In genomic region chr18:10076502-10077030, GRCh38 we compare ENCODE assay signal across 25 cellular contexts.
DNase-seq lines count a peak whose midpoint lies in the region; ATAC-seq, FAIRE-seq and TF ChIP-seq lines count a peak whose summit lies in the region.
"Had no signal": no experiment of that assay in that cellular context is flagged by ENCODE, and none has a peak within 500 bp of the region (broad histone marks: within the 10 kb centered on the region; RNA-seq: fewer than 3 reads in every experiment).

No MANE protein-coding gene starts in this region.

- 73 to 90% (median 78%) methylated on average over 5 of the region's 5 CpGs for WGBS in small intestine, 3 donors

- TF ChIP-seq CTCF in astrocyte of the cerebellum (IDR thresholded peaks at IDR 0.05; ENCODE audit: low read depth, low read length, missing control alignments), result peak; percentile 6

- in situ Hi-C loops in astrocyte of the cerebellum (cut with HindIII; ENCODE audit: low sequenced_read_pairs), result no loop called here

- FAIRE-seq in small intestine (lab: Jason Lieb, UNC), result no peak
- FAIRE-seq: endometrium, G401.6 had no signal

- H3K27ac ChIP-seq in small intestine (ENCODE audit: low read depth in 1 of 2, low read length in 1 of 2), result no peak overlapping the region
- H3K27ac ChIP-seq: cardiac muscle cell, upper lobe of right lung, WERI-Rb-1 had no signal

- H3K9me3 ChIP-seq in small intestine (ENCODE audit: control insufficient read depth, low read depth), result no peaks in the 10 kb centered on the region
- H3K9me3 ChIP-seq: MG63, upper lobe of right lung had no signal

- no peak overlapping the region for H3K4me3 ChIP-seq in astrocyte of the cerebellum (ENCODE audit: low read depth, low read length)
- no peak overlapping the region for H3K4me3 ChIP-seq in small intestine (ENCODE audit: low read depth in 1 of 2, low read length in 2 of 2)
- H3K4me3 ChIP-seq: cardiac muscle cell, MG63, upper lobe of right lung had no signal

- H3K4me1 ChIP-seq in small intestine (ENCODE audit: control insufficient read depth in 2 of 2, insufficient read depth in 1 of 2, low read depth in 1 of 2, low read length in 1 of 2), result no peaks in the 10 kb centered on the region
- H3K4me1 ChIP-seq: upper lobe of right lung had no signal

- H3K36me3 ChIP-seq in small intestine (ENCODE audit: control insufficient read depth in 2 of 2, insufficient read depth in 2 of 2, low read length in 2 of 2), result no peaks in the 10 kb centered on the region
- H3K36me3 ChIP-seq: cardiac muscle cell, MG63, upper lobe of right lung, WERI-Rb-1 had no signal

- ATAC-seq in left colon, result peak; percentile 45
- ATAC-seq: SK-N-SH treated with all-trans-retinoic acid at 6 μM for 48 hours, upper lobe of right lung had no signal

- no peaks in the 10 kb centered on the region for H3K27me3 ChIP-seq in small intestine (ENCODE audit: control insufficient read depth in 2 of 2, insufficient read depth in 2 of 2, low read length in 2 of 2)
- H3K27me3 ChIP-seq: cardiac muscle cell, MG63, upper lobe of right lung had no signal

- intact Hi-C loops in left colon (cut with DNase I, micrococcal nuclease), result no loop called here

- DNase-seq in M059J (ENCODE audit: low read depth), result peak; percentile 24
- DNase-seq in astrocyte of the cerebellum (ENCODE audit: low read depth), result no peak
- no peak for DNase-seq in left colon
- DNase-seq in small intestine, result peak; percentile 5
- no peak for DNase-seq in cerebellar nuclear complex (lab: John Stamatoyannopoulos, UW)
- no peak for DNase-seq in NCI-H1092 (lab: John Stamatoyannopoulos, UW)
- no peak for DNase-seq in midbrain (lab: John Stamatoyannopoulos, UW)
- DNase-seq in stimulated activated CD4-positive, alpha-beta T cell treated with anti-CD3 and anti-CD28 coated beads, Interleukin-4, amount 100 ng/mL, for 24 hours, result no peak
- DNase-seq: activated CD4-positive, alpha-beta T cell treated with anti-CD3 and anti-CD28 coated beads, Interleukin-2, amount 10 ng/mL, durations not matched to agents 24 days and 14 days; activated naive CD4-positive, alpha-beta T cell treated with Interleukin-2 at 50 U/mL for 16 hours; activated T-cell treated with anti-CD3 and anti-CD28 coated beads, Interleukin-2, amount 50 U/mL, for 48 hours; amniotic stem cell; CD4-positive, alpha-beta memory T cell; glutamatergic neuron; MG63; NCI-H1694 treated with DMSO at 0.1 percent for 48 hours; NCI-H226; posterior cingulate gyrus; stimulated activated CD8-positive, alpha-beta memory T cell treated with anti-CD3 and anti-CD28 coated beads, Interleukin-4, amount 100 ng/mL, for 48 hours; upper lobe of right lung; WERI-Rb-1 had no signal

Comparison
In these comparisons a context has a peak if more than half of its experiments do, and no peak if none do; other contexts are left out.
1. DNase-seq: peak in M059J (single experiment) and small intestine (single experiment); none in astrocyte of the cerebellum (single experiment), left colon (0 of 2), cerebellar nuclear complex (0 of 2), NCI-H1092 (single experiment), midbrain (single experiment) and stimulated activated CD4-positive, alpha-beta T cell treated with anti-CD3 and anti-CD28 coated beads, Interleukin-4, amount 100 ng/mL, for 24 hours (single experiment).